In the genomic region with DNA sequence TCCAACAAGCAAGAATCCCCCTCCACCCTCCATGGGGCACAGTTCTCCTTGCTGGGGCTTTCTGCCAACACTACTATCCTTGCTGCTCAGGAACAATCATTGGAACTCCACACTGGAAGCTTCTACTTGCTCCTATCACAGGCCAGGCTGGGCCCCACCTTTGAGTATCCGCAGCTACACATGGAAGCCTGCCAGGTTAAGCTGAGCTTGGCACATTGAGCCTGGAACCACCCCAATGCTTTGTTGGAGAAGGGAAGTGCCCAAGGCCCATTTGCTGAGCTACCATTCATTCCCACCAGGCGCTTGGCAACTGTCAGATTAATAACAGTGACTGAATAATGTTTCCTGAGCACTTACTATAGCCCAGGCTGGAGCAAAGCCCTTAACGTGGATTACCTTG, we compare ENCODE assay signal across 25 cellular contexts.
A peak's percentile ranks its signal among the peaks of the same experiment; 100 is the strongest.
DNase-seq lines count a peak whose midpoint lies in the region; ATAC-seq and TF ChIP-seq lines count a peak whose summit lies in the region.
"Had no signal": no experiment of that assay in that cellular context is flagged by ENCODE, and none has a peak within 500 bp of the region (broad histone marks: within the 10 kb centered on the region; RNA-seq: fewer than 3 reads in every experiment).

No MANE protein-coding gene starts in this region.

- H3K4me1 ChIP-seq in mucosa of descending colon (ENCODE audit: low read depth) (no peaks in the 10 kb centered on the region), right lobe of liver (no peaks in the 10 kb centered on the region)
- H3K4me1 ChIP-seq: Caco-2, uterus had no signal

- no peak for TF ChIP-seq CTCF in mucosa of descending colon (IDR thresholded peaks at IDR 0.05)
- no peak for TF ChIP-seq CTCF in right lobe of liver (IDR thresholded peaks at IDR 0.05)

- intact Hi-C loops in mucosa of descending colon (cut with DNase I, micrococcal nuclease) (no loop called here), right lobe of liver (cut with DNase I) (no loop called here)
- intact Hi-C loops in activated CD4-positive, alpha-beta T cell treated with anti-CD3 and anti-CD28 coated beads, Interleukin-2, amount 10 ng/mL, durations not matched to agents 24 days and 14 days (cut with micrococcal nuclease) = no loop called here

- no peak overlapping the region for H3K27ac Mint-ChIP-seq in activated CD4-positive, alpha-beta T cell treated with anti-CD3 and anti-CD28 coated beads, Interleukin-2, amount 10 ng/mL, durations not matched to agents 24 days and 14 days
- H3K27ac Mint-ChIP-seq: activated T-cell treated with anti-CD3 and anti-CD28 coated beads, Interleukin-2, amount 50 U/mL, for 72 hours; naive thymus-derived CD4-positive, alpha-beta T cell; stimulated activated effector memory CD8-positive, alpha-beta T cell treated with anti-CD3 and anti-CD28 coated beads, Interleukin-12 subunit alpha, Interleukin-12 subunit beta, amount 100 ng/mL, for 72 hours had no signal

- H3K4me3 Mint-ChIP-seq in activated CD4-positive, alpha-beta T cell treated with anti-CD3 and anti-CD28 coated beads, Interleukin-2, amount 10 ng/mL, durations not matched to agents 24 days and 14 days = no peak overlapping the region
- H3K4me3 Mint-ChIP-seq: activated T-cell treated with anti-CD3 and anti-CD28 coated beads, Interleukin-2, amount 50 U/mL, for 72 hours; naive thymus-derived CD4-positive, alpha-beta T cell; stimulated activated effector memory CD8-positive, alpha-beta T cell treated with anti-CD3 and anti-CD28 coated beads, Interleukin-12 subunit alpha, Interleukin-12 subunit beta, amount 100 ng/mL, for 72 hours had no signal

- H3K27me3 ChIP-seq in right lobe of liver = no peaks in the 10 kb centered on the region
- H3K27me3 ChIP-seq: BLaER1 treated with 17β-estradiol and CSF1 and Interleukin-3, amounts not matched to agents 10 nM and 100 nM; cardiac muscle cell; uterus had no signal

- no peaks in the 10 kb centered on the region for H3K36me3 Mint-ChIP-seq in activated CD4-positive, alpha-beta T cell treated with anti-CD3 and anti-CD28 coated beads, Interleukin-2, amount 10 ng/mL, durations not matched to agents 24 days and 14 days (ENCODE audit: low read depth)
- H3K36me3 Mint-ChIP-seq: naive thymus-derived CD4-positive, alpha-beta T cell; stimulated activated effector memory CD8-positive, alpha-beta T cell treated with anti-CD3 and anti-CD28 coated beads, Interleukin-12 subunit alpha, Interleukin-12 subunit beta, amount 100 ng/mL, for 72 hours had no signal

- no peak overlapping the region for H3K4me3 ChIP-seq in mucosa of descending colon
- no peak overlapping the region for H3K4me3 ChIP-seq in right lobe of liver
- H3K4me3 ChIP-seq: BLaER1 treated with 17β-estradiol and CSF1 and Interleukin-3, amounts not matched to agents 10 nM and 100 nM; cardiac muscle cell; SK-N-MC; uterus had no signal

- WGBS in right lobe of liver (ENCODE audit: insufficient coverage, low coverage, low lambda C conversion rate, missing lambda C conversion rate) = 22% methylated on average over 2 of the region's 3 CpGs

- no peak for TF ChIP-seq POLR2A in right lobe of liver (IDR thresholded peaks at IDR 0.05)

- no peaks in the 10 kb centered on the region for H3K9me3 Mint-ChIP-seq in activated CD4-positive, alpha-beta T cell treated with anti-CD3 and anti-CD28 coated beads, Interleukin-2, amount 10 ng/mL, durations not matched to agents 24 days and 14 days

- H3K9me3 ChIP-seq in mucosa of descending colon (no peaks in the 10 kb centered on the region), right lobe of liver (no peaks in the 10 kb centered on the region)
- H3K9me3 ChIP-seq: BLaER1 treated with 17β-estradiol and CSF1 and Interleukin-3, amounts not matched to agents 10 nM and 100 nM; Caco-2; uterus had no signal

- no peak overlapping the region for H3K27ac ChIP-seq in right lobe of liver
- H3K27ac ChIP-seq: cardiac muscle cell, SK-N-MC, uterus had no signal

- ATAC-seq in mucosa of descending colon (peak; percentile 53), right lobe of liver (no peak), SK-N-SH treated with all-trans-retinoic acid at 6 μM for 48 hours (no peak)
- ATAC-seq: activated T-cell treated with anti-CD3 and anti-CD28 coated beads, Interleukin-2, amount 50 U/mL, for 72 hours; HCT116; naive thymus-derived CD4-positive, alpha-beta T cell; Panc1; stimulated activated effector memory CD8-positive, alpha-beta T cell treated with anti-CD3 and anti-CD28 coated beads, Interleukin-12 subunit alpha, Interleukin-12 subunit beta, amount 100 ng/mL, for 72 hours had no signal

- no peaks in the 10 kb centered on the region for H3K36me3 ChIP-seq in mucosa of descending colon (ENCODE audit: low read depth)
- H3K36me3 ChIP-seq in right lobe of liver = no peaks in the 10 kb centered on the region
- H3K36me3 ChIP-seq: BLaER1 treated with 17β-estradiol and CSF1 and Interleukin-3, amounts not matched to agents 10 nM and 100 nM; cardiac muscle cell; uterus had no signal

- DNase-seq in HT-29 (ENCODE audit: low spot score) (peak; percentile 53), NCI-H345 (lab: John Stamatoyannopoulos, UW) (peak; percentile 78), dermis microvascular lymphatic vessel endothelial cell (ENCODE audit: low read depth in 2 of 2) (peak; percentile 76 to 88), mucosa of descending colon (peak in 2 of 3 donors; percentile 35 to 53), right lobe of liver (no peak), LoVo (ENCODE audit: low spot score) (no peak)
- DNase-seq in activated CD4-positive, alpha-beta T cell treated with anti-CD3 and anti-CD28 coated beads, Interleukin-2, amount 10 ng/mL, durations not matched to agents 24 days and 14 days = no peak
- DNase-seq: activated CD4-positive, alpha-beta T cell treated with anti-CD3 and anti-CD28 coated beads for 4 hours; activated naive CD4-positive, alpha-beta T cell treated with Interleukin-2 at 50 U/mL for 16 hours; activated T-cell treated with anti-CD3 and anti-CD28 coated beads, Interleukin-2, amount 50 U/mL, for 72 hours; Caco-2; naive thymus-derived CD4-positive, alpha-beta T cell; NCI-H1048; NCI-H2081 treated with DMSO at 0.1 percent for 48 hours; NCI-H524; stimulated activated CD4-positive, alpha-beta T cell treated with anti-CD3 and anti-CD28 coated beads, Interleukin-2, amount 100 ng/mL, for 48 hours; substantia nigra had no signal

- H3K4me1 Mint-ChIP-seq in activated CD4-positive, alpha-beta T cell treated with anti-CD3 and anti-CD28 coated beads, Interleukin-2, amount 10 ng/mL, durations not matched to agents 24 days and 14 days = no peaks in the 10 kb centered on the region
- H3K4me1 Mint-ChIP-seq: naive thymus-derived CD4-positive, alpha-beta T cell; stimulated activated effector memory CD8-positive, alpha-beta T cell treated with anti-CD3 and anti-CD28 coated beads, Interleukin-12 subunit alpha, Interleukin-12 subunit beta, amount 100 ng/mL, for 72 hours had no signal

- no peaks in the 10 kb centered on the region for H3K27me3 Mint-ChIP-seq in activated CD4-positive, alpha-beta T cell treated with anti-CD3 and anti-CD28 coated beads, Interleukin-2, amount 10 ng/mL, durations not matched to agents 24 days and 14 days

TF ChIP-seq in SK-N-SH treated with all-trans-retinoic acid at 6 μM for 48 hours, 23 proteins besides CTCF, POLR2A, EP300 and RAD21:
- TF ChIP-seq BACH2 (CRISPR knock-in tag; IDR thresholded peaks at IDR 0.05; ENCODE audit: borderline replicate concordance) (no peak), PPARA (CRISPR knock-in tag; IDR thresholded peaks at IDR 0.05; ENCODE audit: borderline replicate concordance) (no peak), ZNF565 (CRISPR knock-in tag; conservative IDR thresholded peaks at IDR 0.05; ENCODE audit: low read depth) (no peak), TOX (CRISPR knock-in tag; IDR thresholded peaks at IDR 0.05; ENCODE audit: borderline replicate concordance) (no peak), ZNF70 (CRISPR knock-in tag; IDR thresholded peaks at IDR 0.05) (no peak), OSR1 (CRISPR knock-in tag; IDR thresholded peaks at IDR 0.05) (no peak)
- TF ChIP-seq, protein P1, sequence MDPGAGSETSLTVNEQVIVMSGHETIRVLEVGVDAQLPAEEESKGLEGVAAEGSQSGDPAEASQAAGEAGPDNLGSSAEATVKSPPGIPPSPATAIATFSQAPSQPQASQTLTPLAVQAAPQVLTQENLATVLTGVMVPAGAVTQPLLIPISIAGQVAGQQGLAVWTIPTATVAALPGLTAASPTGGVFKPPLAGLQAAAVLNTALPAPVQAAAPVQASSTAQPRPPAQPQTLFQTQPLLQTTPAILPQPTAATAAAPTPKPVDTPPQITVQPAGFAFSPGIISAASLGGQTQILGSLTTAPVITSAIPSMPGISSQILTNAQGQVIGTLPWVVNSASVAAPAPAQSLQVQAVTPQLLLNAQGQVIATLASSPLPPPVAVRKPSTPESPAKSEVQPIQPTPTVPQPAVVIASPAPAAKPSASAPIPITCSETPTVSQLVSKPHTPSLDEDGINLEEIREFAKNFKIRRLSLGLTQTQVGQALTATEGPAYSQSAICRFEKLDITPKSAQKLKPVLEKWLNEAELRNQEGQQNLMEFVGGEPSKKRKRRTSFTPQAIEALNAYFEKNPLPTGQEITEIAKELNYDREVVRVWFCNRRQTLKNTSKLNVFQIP (CRISPR knock-in tag; IDR thresholded peaks at IDR 0.05; ENCODE audit: borderline replicate concordance, low read depth) = no peak
- TF ChIP-seq, protein P2, sequence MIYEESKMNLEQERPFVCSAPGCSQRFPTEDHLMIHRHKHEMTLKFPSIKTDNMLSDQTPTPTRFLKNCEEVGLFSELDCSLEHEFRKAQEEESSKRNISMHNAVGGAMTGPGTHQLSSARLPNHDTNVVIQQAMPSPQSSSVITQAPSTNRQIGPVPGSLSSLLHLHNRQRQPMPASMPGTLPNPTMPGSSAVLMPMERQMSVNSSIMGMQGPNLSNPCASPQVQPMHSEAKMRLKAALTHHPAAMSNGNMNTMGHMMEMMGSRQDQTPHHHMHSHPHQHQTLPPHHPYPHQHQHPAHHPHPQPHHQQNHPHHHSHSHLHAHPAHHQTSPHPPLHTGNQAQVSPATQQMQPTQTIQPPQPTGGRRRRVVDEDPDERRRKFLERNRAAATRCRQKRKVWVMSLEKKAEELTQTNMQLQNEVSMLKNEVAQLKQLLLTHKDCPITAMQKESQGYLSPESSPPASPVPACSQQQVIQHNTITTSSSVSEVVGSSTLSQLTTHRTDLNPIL (CRISPR knock-in tag; IDR thresholded peaks at IDR 0.05; ENCODE audit: low read depth) = no peak
TF ChIP-seq in SK-N-SH treated with all-trans-retinoic acid at 6 μM for 48 hours: peak in this region for 0.

Comparison
In these comparisons a context has a peak if more than half of its experiments do, and no peak if none do; other contexts are left out.
1. DNase-seq: peak in HT-29 (single experiment), NCI-H345 (single experiment), dermis microvascular lymphatic vessel endothelial cell (2 of 2) and mucosa of descending colon (2 of 3); none in right lobe of liver (0 of 3), activated CD4-positive, alpha-beta T cell treated with anti-CD3 and anti-CD28 coated beads, Interleukin-2, amount 10 ng/mL, durations not matched to agents 24 days and 14 days (single experiment) and LoVo (single experiment).